In the genomic region with DNA sequence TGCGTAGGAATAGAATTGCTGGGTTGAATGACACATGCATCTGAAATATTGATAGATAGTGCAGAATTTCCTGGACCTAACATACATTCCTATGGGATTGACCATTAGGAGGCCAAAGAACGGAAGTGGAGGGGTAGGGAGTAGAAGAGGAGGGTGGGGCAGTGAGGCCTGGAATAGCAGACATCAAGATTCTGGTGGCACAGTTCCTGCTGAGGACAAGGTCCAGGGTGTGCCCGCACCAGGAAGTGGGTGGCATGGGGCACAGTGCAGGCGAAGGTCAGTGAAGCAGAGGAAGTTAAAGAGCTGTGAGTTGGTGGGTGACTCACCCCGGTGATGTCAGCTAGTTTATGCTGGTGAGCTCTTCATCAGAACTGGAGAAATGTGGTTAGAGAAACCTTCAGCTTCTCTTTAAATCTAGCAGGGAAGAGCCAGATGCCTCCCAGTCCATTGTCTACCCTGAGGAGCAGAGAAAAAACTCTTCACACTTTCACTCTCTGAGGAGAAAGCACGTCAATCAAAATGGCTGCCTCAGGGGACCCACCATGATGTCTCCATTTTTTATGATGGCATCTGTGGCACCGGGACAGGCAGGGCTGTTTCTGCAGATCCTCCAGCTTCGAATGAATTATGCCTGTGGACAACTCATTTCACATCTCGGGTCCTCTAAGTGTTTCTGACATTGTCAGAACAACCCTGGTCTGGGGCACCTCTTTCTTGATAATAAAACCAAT, we compare ENCODE assay signal across 8 cellular contexts. TPM values are rescaled to one million over a fixed set of nuclear protein-coding genes. Genes with fewer than 3 reads are reported as not detected.
DNase-seq lines count a peak whose midpoint lies in the region; ATAC-seq and TF ChIP-seq lines count a peak whose summit lies in the region.

No MANE protein-coding gene starts in this region.

- DNase-seq in Daoy (ENCODE audit: low read depth): peak; percentile 93
- peak; percentile 87 for DNase-seq in SKM-1 (lab: John Stamatoyannopoulos, UW; ENCODE audit: unreplicated experiment)
- peak; percentile 64 for DNase-seq in islet precursor cell
- DNase-seq in stimulated activated CD4-positive, alpha-beta T cell treated with anti-CD3 and anti-CD28 coated beads, TNF-alpha, amount 100 ng/mL, for 24 hours (ENCODE audit: low read depth in 3 of 3): peak; percentile 43 to 75 (median 55)
- no peak for DNase-seq in WTC11 (ENCODE audit: low spot score)
- no peak for DNase-seq in NCI-H1092 treated with DMSO at 0.1 percent for 48 hours (lab: John Stamatoyannopoulos, UW)

- no peaks in the 10 kb centered on the region for H3K27me3 Mint-ChIP-seq in activated naive CD4-positive, alpha-beta T cell treated with anti-CD3 and anti-CD28 coated beads, Interleukin-2, amount 50 U/mL, for 24 hours
- no peaks in the 10 kb centered on the region for H3K27me3 Mint-ChIP-seq in WTC11 (ENCODE audit: low read depth)

- CTCF ChIA-PET in WTC11 (lab: Charles Lee): no interaction called here

- ATAC-seq in HG03066 (IDR thresholded peaks at IDR 0.05; ENCODE audit: low read depth, unreplicated experiment): peak; percentile 46
- no peak for ATAC-seq in WTC11

- peaks cover 79% of the 10 kb centered on the region for H3K4me1 Mint-ChIP-seq in activated naive CD4-positive, alpha-beta T cell treated with anti-CD3 and anti-CD28 coated beads, Interleukin-2, amount 50 U/mL, for 24 hours
- H3K4me1 Mint-ChIP-seq in WTC11: peaks cover 11% of the 10 kb centered on the region

- TF ChIP-seq CTCF in WTC11 (IDR thresholded peaks at IDR 0.05): no peak

- peaks cover under 1% of the 10 kb centered on the region for H3K9me3 Mint-ChIP-seq in activated naive CD4-positive, alpha-beta T cell treated with anti-CD3 and anti-CD28 coated beads, Interleukin-2, amount 50 U/mL, for 24 hours
- no peaks in the 10 kb centered on the region for H3K9me3 Mint-ChIP-seq in WTC11

- no peak overlapping the region for H3K4me3 Mint-ChIP-seq in activated naive CD4-positive, alpha-beta T cell treated with anti-CD3 and anti-CD28 coated beads, Interleukin-2, amount 50 U/mL, for 24 hours
- H3K4me3 Mint-ChIP-seq in WTC11: no peak overlapping the region

- H3K27ac Mint-ChIP-seq in activated naive CD4-positive, alpha-beta T cell treated with anti-CD3 and anti-CD28 coated beads, Interleukin-2, amount 50 U/mL, for 24 hours: peak overlapping the region; percentile 86
- H3K27ac Mint-ChIP-seq in WTC11: no peak overlapping the region

- POLR2A ChIA-PET in WTC11 (lab: Charles Lee): no interaction called here

- no peaks in the 10 kb centered on the region for H3K36me3 Mint-ChIP-seq in activated naive CD4-positive, alpha-beta T cell treated with anti-CD3 and anti-CD28 coated beads, Interleukin-2, amount 50 U/mL, for 24 hours
- no peaks in the 10 kb centered on the region for H3K36me3 Mint-ChIP-seq in WTC11

TF ChIP-seq in WTC11, 78 proteins besides CTCF, POLR2A, EP300 and RAD21 (continues in another document):
- TF ChIP-seq NFATC4 (CRISPR knock-in tag; IDR thresholded peaks at IDR 0.05) (no peak), ZNF138 (CRISPR knock-in tag; conservative IDR thresholded peaks at IDR 0.05) (no peak), ZNF396 (CRISPR knock-in tag; IDR thresholded peaks at IDR 0.05; ENCODE audit: borderline replicate concordance) (no peak), FOXJ3 (CRISPR knock-in tag; IDR thresholded peaks at IDR 0.05; ENCODE audit: borderline replicate concordance) (no peak)
- TF ChIP-seq, protein P1, sequence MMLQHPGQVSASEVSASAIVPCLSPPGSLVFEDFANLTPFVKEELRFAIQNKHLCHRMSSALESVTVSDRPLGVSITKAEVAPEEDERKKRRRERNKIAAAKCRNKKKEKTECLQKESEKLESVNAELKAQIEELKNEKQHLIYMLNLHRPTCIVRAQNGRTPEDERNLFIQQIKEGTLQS (CRISPR knock-in tag; conservative IDR thresholded peaks at IDR 0.05): no peak
- TF ChIP-seq, protein P2, sequence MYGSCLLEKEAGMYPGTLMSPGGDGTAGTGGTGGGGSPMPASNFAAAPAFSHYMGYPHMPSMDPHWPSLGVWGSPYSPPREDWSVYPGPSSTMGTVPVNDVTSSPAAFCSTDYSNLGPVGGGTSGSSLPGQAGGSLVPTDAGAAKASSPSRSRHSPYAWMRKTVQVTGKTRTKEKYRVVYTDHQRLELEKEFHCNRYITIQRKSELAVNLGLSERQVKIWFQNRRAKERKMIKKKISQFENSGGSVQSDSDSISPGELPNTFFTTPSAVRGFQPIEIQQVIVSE (CRISPR knock-in tag; IDR thresholded peaks at IDR 0.05; ENCODE audit: borderline replicate concordance): no peak
- TF ChIP-seq, protein P3, sequence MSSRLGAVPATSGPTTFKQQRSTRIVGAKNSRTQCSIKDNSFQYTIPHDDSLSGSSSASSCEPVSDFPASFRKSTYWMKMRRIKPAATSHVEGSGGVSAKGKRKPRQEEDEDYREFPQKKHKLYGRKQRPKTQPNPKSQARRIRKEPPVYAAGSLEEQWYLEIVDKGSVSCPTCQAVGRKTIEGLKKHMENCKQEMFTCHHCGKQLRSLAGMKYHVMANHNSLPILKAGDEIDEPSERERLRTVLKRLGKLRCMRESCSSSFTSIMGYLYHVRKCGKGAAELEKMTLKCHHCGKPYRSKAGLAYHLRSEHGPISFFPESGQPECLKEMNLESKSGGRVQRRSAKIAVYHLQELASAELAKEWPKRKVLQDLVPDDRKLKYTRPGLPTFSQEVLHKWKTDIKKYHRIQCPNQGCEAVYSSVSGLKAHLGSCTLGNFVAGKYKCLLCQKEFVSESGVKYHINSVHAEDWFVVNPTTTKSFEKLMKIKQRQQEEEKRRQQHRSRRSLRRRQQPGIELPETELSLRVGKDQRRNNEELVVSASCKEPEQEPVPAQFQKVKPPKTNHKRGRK (CRISPR knock-in tag; IDR thresholded peaks at IDR 0.05; ENCODE audit: borderline replicate concordance): no peak
- TF ChIP-seq, protein P4, sequence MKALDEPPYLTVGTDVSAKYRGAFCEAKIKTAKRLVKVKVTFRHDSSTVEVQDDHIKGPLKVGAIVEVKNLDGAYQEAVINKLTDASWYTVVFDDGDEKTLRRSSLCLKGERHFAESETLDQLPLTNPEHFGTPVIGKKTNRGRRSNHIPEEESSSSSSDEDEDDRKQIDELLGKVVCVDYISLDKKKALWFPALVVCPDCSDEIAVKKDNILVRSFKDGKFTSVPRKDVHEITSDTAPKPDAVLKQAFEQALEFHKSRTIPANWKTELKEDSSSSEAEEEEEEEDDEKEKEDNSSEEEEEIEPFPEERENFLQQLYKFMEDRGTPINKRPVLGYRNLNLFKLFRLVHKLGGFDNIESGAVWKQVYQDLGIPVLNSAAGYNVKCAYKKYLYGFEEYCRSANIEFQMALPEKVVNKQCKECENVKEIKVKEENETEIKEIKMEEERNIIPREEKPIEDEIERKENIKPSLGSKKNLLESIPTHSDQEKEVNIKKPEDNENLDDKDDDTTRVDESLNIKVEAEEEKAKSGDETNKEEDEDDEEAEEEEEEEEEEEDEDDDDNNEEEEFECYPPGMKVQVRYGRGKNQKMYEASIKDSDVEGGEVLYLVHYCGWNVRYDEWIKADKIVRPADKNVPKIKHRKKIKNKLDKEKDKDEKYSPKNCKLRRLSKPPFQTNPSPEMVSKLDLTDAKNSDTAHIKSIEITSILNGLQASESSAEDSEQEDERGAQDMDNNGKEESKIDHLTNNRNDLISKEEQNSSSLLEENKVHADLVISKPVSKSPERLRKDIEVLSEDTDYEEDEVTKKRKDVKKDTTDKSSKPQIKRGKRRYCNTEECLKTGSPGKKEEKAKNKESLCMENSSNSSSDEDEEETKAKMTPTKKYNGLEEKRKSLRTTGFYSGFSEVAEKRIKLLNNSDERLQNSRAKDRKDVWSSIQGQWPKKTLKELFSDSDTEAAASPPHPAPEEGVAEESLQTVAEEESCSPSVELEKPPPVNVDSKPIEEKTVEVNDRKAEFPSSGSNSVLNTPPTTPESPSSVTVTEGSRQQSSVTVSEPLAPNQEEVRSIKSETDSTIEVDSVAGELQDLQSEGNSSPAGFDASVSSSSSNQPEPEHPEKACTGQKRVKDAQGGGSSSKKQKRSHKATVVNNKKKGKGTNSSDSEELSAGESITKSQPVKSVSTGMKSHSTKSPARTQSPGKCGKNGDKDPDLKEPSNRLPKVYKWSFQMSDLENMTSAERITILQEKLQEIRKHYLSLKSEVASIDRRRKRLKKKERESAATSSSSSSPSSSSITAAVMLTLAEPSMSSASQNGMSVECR (CRISPR knock-in tag; IDR thresholded peaks at IDR 0.05; ENCODE audit: borderline replicate concordance): no peak
- TF ChIP-seq, protein P5, sequence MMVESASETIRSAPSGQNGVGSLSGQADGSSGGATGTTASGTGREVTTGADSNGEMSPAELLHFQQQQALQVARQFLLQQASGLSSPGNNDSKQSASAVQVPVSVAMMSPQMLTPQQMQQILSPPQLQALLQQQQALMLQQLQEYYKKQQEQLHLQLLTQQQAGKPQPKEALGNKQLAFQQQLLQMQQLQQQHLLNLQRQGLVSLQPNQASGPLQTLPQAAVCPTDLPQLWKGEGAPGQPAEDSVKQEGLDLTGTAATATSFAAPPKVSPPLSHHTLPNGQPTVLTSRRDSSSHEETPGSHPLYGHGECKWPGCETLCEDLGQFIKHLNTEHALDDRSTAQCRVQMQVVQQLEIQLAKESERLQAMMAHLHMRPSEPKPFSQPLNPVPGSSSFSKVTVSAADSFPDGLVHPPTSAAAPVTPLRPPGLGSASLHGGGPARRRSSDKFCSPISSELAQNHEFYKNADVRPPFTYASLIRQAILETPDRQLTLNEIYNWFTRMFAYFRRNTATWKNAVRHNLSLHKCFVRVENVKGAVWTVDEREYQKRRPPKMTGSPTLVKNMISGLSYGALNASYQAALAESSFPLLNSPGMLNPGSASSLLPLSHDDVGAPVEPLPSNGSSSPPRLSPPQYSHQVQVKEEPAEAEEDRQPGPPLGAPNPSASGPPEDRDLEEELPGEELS (CRISPR knock-in tag; IDR thresholded peaks at IDR 0.05): no peak

RNA-seq across cellular contexts. Expression of a gene that starts 55.9 kb away (rescaled TPM):
- not detected in 2 replicates for total RNA-seq in Daoy (2014; rRNA removed; shearing (Covaris generic))
- 0.31 to 0.44 TPM in 2 of 3 replicates, not detected in the other for total RNA-seq in WTC11 (2021)

Comparison
In these comparisons a context has a peak if more than half of its experiments do, and no peak if none do; other contexts are left out.
1. DNase-seq: peak in Daoy (single experiment), SKM-1 (single experiment), islet precursor cell (single experiment) and stimulated activated CD4-positive, alpha-beta T cell treated with anti-CD3 and anti-CD28 coated beads, TNF-alpha, amount 100 ng/mL, for 24 hours (3 of 3); none in WTC11 (single experiment) and NCI-H1092 treated with DMSO at 0.1 percent for 48 hours (single experiment).